ENCODE assay signal across 8 cellular contexts in the genomic region with DNA sequence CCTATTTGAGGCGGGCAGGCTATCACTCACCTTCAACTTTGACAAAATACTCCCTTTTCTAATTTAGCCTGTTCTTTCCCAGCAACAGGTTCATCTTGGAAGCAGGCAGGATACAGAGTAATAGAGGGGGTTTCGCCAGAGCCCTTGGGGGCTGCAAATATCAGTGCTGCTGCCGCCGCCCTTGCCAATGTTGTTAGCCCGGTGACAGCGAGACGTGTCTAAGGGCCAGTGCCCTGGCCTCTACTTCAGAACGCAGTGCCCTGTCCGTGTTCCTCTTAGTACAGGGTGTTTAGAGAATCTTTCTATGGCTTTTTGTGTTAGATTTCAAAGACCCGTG. TPM values are rescaled to one million over a fixed set of nuclear protein-coding genes. Genes with fewer than 3 reads are reported as not detected.
DNase-seq lines count a peak whose midpoint lies in the region; ATAC-seq and TF ChIP-seq lines count a peak whose summit lies in the region.

No MANE protein-coding gene starts in this region.

- POLR2A ChIA-PET in PC-3 (lab: Charles Lee; ENCODE audit: unreplicated experiment): no interaction called here

- H3F3A ChIP-seq in PC-3 (ENCODE audit: low read length, unreplicated experiment): no peaks in the 10 kb centered on the region

- H3K9me2 ChIP-seq in PC-3 (replicated peaks; ENCODE audit: low read length): no peaks in the 10 kb centered on the region

- under 1% methylated on average over 10 of the region's 10 CpGs for WGBS in thymus

- peaks cover 77% of the 10 kb centered on the region for H3K79me2 ChIP-seq in PC-3 (ENCODE audit: low read length)

- no peak for TF ChIP-seq CTCF in GM06990 (IDR thresholded peaks at IDR 0.05; ENCODE audit: insufficient read depth, low read length, poor library complexity, severe bottlenecking)
- TF ChIP-seq CTCF in PC-3 (conservative IDR thresholded peaks at IDR 0.05; ENCODE audit: low read depth, low read length): no peak
- no peak for TF ChIP-seq CTCF in lower lobe of right lung (IDR thresholded peaks at IDR 0.05)

- DNase-seq in GM06990 (ENCODE audit: extremely low read depth, insufficient read length) (no peak), PC-3 (peak; percentile 6), caudate nucleus (lab: John Stamatoyannopoulos, UW) (peak in 16 of 61 donors; percentile 4 to 63 (median 50)), lower lobe of right lung (peak; percentile 60), NCI-H1105 (lab: John Stamatoyannopoulos, UW) (no peak)

- peaks cover 30% of the 10 kb centered on the region for H4K20me1 ChIP-seq in PC-3 (ENCODE audit: low read length)

- H3K36me3 ChIP-seq in GM06990 (ENCODE audit: control insufficient read depth, insufficient read depth, low read length): no peaks in the 10 kb centered on the region; the same call in 1 of the 2 replicates
- peaks cover 4% of the 10 kb centered on the region for H3K36me3 ChIP-seq in PC-3 (ENCODE audit: low read depth, low read length)
- peaks cover 20% of the 10 kb centered on the region for H3K36me3 ChIP-seq in lower lobe of right lung
- peaks cover 4% of the 10 kb centered on the region for H3K36me3 ChIP-seq in thymus (ENCODE audit: control insufficient read depth, insufficient read depth)

- H3K4me3 ChIP-seq in GM06990 (replicated peaks; ENCODE audit: low read depth, low read length) (peak overlapping the region; percentile 93), PC-3 (ENCODE audit: low read length) (peak overlapping the region; percentile 82), lower lobe of right lung (peak overlapping the region; percentile 79), thymus (ENCODE audit: low read length) (peak overlapping the region; percentile 78)

- H2AFZ ChIP-seq in PC-3 (ENCODE audit: low read length): no peak overlapping the region

- H3K4me2 ChIP-seq in PC-3 (ENCODE audit: low read length): peak overlapping the region; percentile 85

- BruUV-seq in PC-3 (replicated peaks; lab: Mats Ljungman, UMichigan): no TSS peak

- H3K9ac ChIP-seq in PC-3 (ENCODE audit: low read length): peak overlapping the region; percentile 94

- ATAC-seq in PC-3 (no peak), lower lobe of right lung (peak; percentile 40 to 54), GM21723 (IDR thresholded peaks at IDR 0.05; ENCODE audit: unreplicated experiment) (no peak), GM19452 (IDR thresholded peaks at IDR 0.05; ENCODE audit: unreplicated experiment) (no peak)

- H3K27ac ChIP-seq in PC-3 (ENCODE audit: low read length) (peak overlapping the region; percentile 58; the same call in 1 of the 2 replicates), caudate nucleus (ENCODE audit: low read depth, low read length) (peak overlapping the region; percentile 77), lower lobe of right lung (peak overlapping the region; percentile 97), thymus (ENCODE audit: low read depth) (peak overlapping the region; percentile 95)

- CTCF ChIA-PET in PC-3 (lab: Charles Lee): no interaction called here

- no peaks in the 10 kb centered on the region for H3K9me3 ChIP-seq in PC-3 (ENCODE audit: low read length)
- H3K9me3 ChIP-seq in lower lobe of right lung: no peaks in the 10 kb centered on the region
- no peaks in the 10 kb centered on the region for H3K9me3 ChIP-seq in thymus (ENCODE audit: control insufficient read depth)

- H3K27me3 ChIP-seq in GM06990 (replicated peaks; ENCODE audit: control insufficient read depth, insufficient read depth, low read length): no peaks in the 10 kb centered on the region
- no peaks in the 10 kb centered on the region for H3K27me3 ChIP-seq in PC-3 (ENCODE audit: low read length)
- H3K27me3 ChIP-seq in lower lobe of right lung (ENCODE audit: low read depth): no peaks in the 10 kb centered on the region
- no peaks in the 10 kb centered on the region for H3K27me3 ChIP-seq in thymus (ENCODE audit: control insufficient read depth, insufficient read depth)

- intact Hi-C loops in PC-3 (cut with micrococcal nuclease): no loop called here
- intact Hi-C loops in lower lobe of right lung (cut with DNase I): no loop called here

- H3K4me1 ChIP-seq in PC-3 (ENCODE audit: insufficient read depth, low read length): peaks cover 19% of the 10 kb centered on the region
- peaks cover 55% of the 10 kb centered on the region for H3K4me1 ChIP-seq in lower lobe of right lung
- H3K4me1 ChIP-seq in thymus (ENCODE audit: control insufficient read depth, insufficient read depth, low read length): peaks cover 8% of the 10 kb centered on the region

RNA-seq across cellular contexts. Expression of a gene that starts 0.7 kb away (rescaled TPM):
- total RNA-seq in PC-3 (2014; rRNA removed): 37.6 and 39.8 TPM in 2 replicates
- 45.0 TPM for total RNA-seq in lower lobe of right lung
- 48.3 TPM for polyA plus RNA-seq in thymus

RNA-seq across cellular contexts. Expression of a gene that starts 1.2 kb away (rescaled TPM):
- total RNA-seq in PC-3 (2014; rRNA removed) (89.6 and 95.4 TPM in 2 replicates), lower lobe of right lung (114 TPM)
- 56.4 TPM for polyA plus RNA-seq in thymus

Comparison
In these comparisons a context has a peak if more than half of its experiments do, and no peak if none do; other contexts are left out.
1. DNase-seq: peak in PC-3 (single experiment) and lower lobe of right lung (single experiment); none in GM06990 (single experiment) and NCI-H1105 (single experiment).
2. ATAC-seq: peak in lower lobe of right lung (2 of 2); none in PC-3 (single experiment), GM21723 (single experiment) and GM19452 (single experiment).
3. Peak in every context shown above with its lines, with median percentiles within 50 percentile points of each other: H3K4me3 ChIP-seq and H3K27ac ChIP-seq.